In genomic region chr16:57485091-57485915, GRCh38 we compare ENCODE assay signal across 7 cellular contexts. TPM values are rescaled to one million over a fixed set of nuclear protein-coding genes. Genes with fewer than 3 reads are reported as not detected.
DNase-seq lines count a peak whose midpoint lies in the region; ATAC-seq and TF ChIP-seq lines count a peak whose summit lies in the region.
"Had no signal": no experiment of that assay in that cellular context is flagged by ENCODE, and none has a peak within 500 bp of the region (broad histone marks: within the 10 kb centered on the region; RNA-seq: fewer than 3 reads in every experiment).

No MANE protein-coding gene starts in this region.

- no peaks in the 10 kb centered on the region for H3K36me3 ChIP-seq in ACC112 (ENCODE audit: insufficient read depth, low read length)
- no peaks in the 10 kb centered on the region for H3K36me3 ChIP-seq in SU-DHL-6 (ENCODE audit: low read length)

- no peaks in the 10 kb centered on the region for H4K20me1 ChIP-seq in SU-DHL-6 (ENCODE audit: low read depth, low read length)

- no peaks in the 10 kb centered on the region for H3F3A ChIP-seq in SU-DHL-6 (ENCODE audit: insufficient read depth)

- H2AFZ ChIP-seq in ACC112 (ENCODE audit: low read length, unreplicated experiment) (peak overlapping the region; percentile 80), SU-DHL-6 (ENCODE audit: low read depth, low read length, severe bottlenecking) (no peak overlapping the region)

- intact Hi-C loops in left colon (cut with DNase I, micrococcal nuclease) = no loop called here

- peak; percentile 65 for ATAC-seq in left colon

- no peaks in the 10 kb centered on the region for H3K9me3 ChIP-seq in SU-DHL-6 (ENCODE audit: insufficient read depth, low read length)

- H3K4me2 ChIP-seq in SU-DHL-6 (ENCODE audit: low read depth, low read length, poor library complexity, severe bottlenecking) = peak overlapping the region; percentile 48

- DNase-seq in left colon = peak; percentile 53 to 78
- DNase-seq in OCI-M2 (lab: John Stamatoyannopoulos, UW; ENCODE audit: unreplicated experiment) = no peak
- no peak for DNase-seq in mucosa of gallbladder (ENCODE audit: low spot score)
- DNase-seq in stimulated activated CD4-positive, alpha-beta T cell treated with anti-CD3 and anti-CD28 coated beads, Interleukin-12 subunit alpha, Interleukin-12 subunit beta, amount 100 ng/mL, for 4 hours = no peak

- H3K27me3 ChIP-seq in ACC112 (ENCODE audit: insufficient read depth, low read length) (no peaks in the 10 kb centered on the region), SU-DHL-6 (ENCODE audit: low read length) (no peaks in the 10 kb centered on the region)

- H3K9ac ChIP-seq in SU-DHL-6 (ENCODE audit: low read length) = no peak overlapping the region

- H3K79me2 ChIP-seq in ACC112 (ENCODE audit: control insufficient read depth, insufficient read depth, low read length, unreplicated experiment) = no peaks in the 10 kb centered on the region
- H3K79me2 ChIP-seq in SU-DHL-6 (ENCODE audit: insufficient read depth, low read length) = no peaks in the 10 kb centered on the region

- H3K4me1 ChIP-seq in ACC112 (ENCODE audit: control insufficient read depth, insufficient read depth, low read length, unreplicated experiment) = peaks cover 20% of the 10 kb centered on the region

- TF ChIP-seq CTCF in SU-DHL-6 (IDR thresholded peaks at IDR 0.05; ENCODE audit: insufficient read depth, low read length, poor library complexity, severe bottlenecking) = no peak

- H3K4me3 ChIP-seq in ACC112 (ENCODE audit: low read depth, low read length) = peak overlapping the region; percentile 86
- H3K4me3 ChIP-seq in SU-DHL-6 (ENCODE audit: insufficient read depth, low read length, poor library complexity, severe bottlenecking) = no peak overlapping the region

- H3K9me2 ChIP-seq in SU-DHL-6 (replicated peaks; ENCODE audit: insufficient read depth, low read length) = no peaks in the 10 kb centered on the region

- H3K27ac ChIP-seq in ACC112 (ENCODE audit: low read depth, low read length) (no peak overlapping the region), SU-DHL-6 (ENCODE audit: low read depth, low read length) (no peak overlapping the region)
- H3K27ac ChIP-seq: VCaP had no signal

RNA-seq across cellular contexts. Expression of gene DOK4, which starts 1.0 kb away (rescaled TPM):
- total RNA-seq in left colon (100 to 1,000 TPM; 145 to 152 TPM), mucosa of gallbladder (123 TPM)

RNA-seq across cellular contexts. Expression of gene POLR2C, which starts 22.8 kb away (rescaled TPM):
- total RNA-seq in left colon = 10 to 100 TPM; 48.9 to 50.0 TPM
- 65.7 TPM for total RNA-seq in mucosa of gallbladder

RNA-seq across cellular contexts. Expression of gene COQ9, which starts 38.0 kb away (rescaled TPM):
- total RNA-seq in left colon = 100 to 1,000 TPM; 107 to 117 TPM
- total RNA-seq in mucosa of gallbladder = 79.8 TPM

RNA-seq across cellular contexts. Expression of gene CIAPIN1, which starts 38.1 kb away (rescaled TPM):
- total RNA-seq in left colon (10 to 100 TPM; 47.3 to 72.5 TPM), mucosa of gallbladder (45.4 TPM)

RNA-seq across cellular contexts. Expression of gene CCDC102A, which starts 51.1 kb away (rescaled TPM):
- total RNA-seq in left colon = 1 to 10 TPM; 1.9 to 2.8 TPM
- 10.2 TPM for total RNA-seq in mucosa of gallbladder

Comparison
In these comparisons a context has a peak if more than half of its experiments do, and no peak if none do; other contexts are left out.
1. DNase-seq: peak in left colon (2 of 2); none in OCI-M2 (single experiment), mucosa of gallbladder (single experiment) and stimulated activated CD4-positive, alpha-beta T cell treated with anti-CD3 and anti-CD28 coated beads, Interleukin-12 subunit alpha, Interleukin-12 subunit beta, amount 100 ng/mL, for 4 hours (single experiment).